In the genomic region with DNA sequence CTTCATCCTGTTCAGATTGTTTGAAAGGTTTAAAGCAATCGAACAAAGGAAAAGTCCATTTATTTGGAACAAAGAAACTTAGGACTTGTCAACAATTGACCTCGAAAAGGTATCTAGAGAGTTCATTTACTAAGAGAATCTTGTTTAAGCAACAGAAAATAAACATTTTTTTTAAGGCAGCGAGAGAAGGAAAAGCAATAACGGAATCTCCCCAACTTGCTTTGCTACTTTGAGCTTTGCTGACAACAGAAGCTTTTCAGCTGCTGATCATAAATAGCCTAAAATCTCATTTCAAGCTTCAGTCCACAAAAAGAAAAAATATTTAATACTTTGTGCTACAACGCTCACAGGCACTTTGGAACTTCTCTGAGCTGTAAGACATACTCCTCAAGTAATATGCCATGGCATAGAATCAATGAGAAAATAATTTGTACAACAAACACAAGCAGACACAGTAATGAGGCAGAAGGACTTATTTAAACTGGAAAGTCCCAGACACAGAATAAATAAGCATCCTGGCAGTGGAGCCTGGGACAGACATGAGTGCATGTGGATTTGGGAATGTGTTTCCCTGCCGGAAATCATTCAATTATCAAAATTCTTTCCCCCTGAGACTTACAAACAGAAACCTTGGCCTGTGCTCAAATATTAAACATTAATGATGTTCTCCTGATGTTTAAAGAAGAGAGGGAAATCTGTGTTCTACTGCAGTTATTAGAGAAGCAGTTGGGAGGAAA, we compare ENCODE assay signal across 17 cellular contexts.
DNase-seq lines count a peak whose midpoint lies in the region; TF ChIP-seq lines count a peak whose summit lies in the region.
"Had no signal": no experiment of that assay in that cellular context is flagged by ENCODE, and none has a peak within 500 bp of the region (broad histone marks: within the 10 kb centered on the region; RNA-seq: fewer than 3 reads in every experiment).

No MANE protein-coding gene starts in this region.

- peaks cover 0 to 9% of the 10 kb centered on the region in 2 donors for H3K4me1 ChIP-seq in muscle layer of duodenum (ENCODE audit: control insufficient read depth in 1 of 2, insufficient read depth in 2 of 2, low read length in 2 of 2)
- H3K4me1 ChIP-seq in vagina: peaks cover 7% of the 10 kb centered on the region

- peak; percentile 27 for DNase-seq in AG04450 (ENCODE audit: low read depth, low spot score)
- DNase-seq in NCI-H446 (lab: John Stamatoyannopoulos, UW): peak; percentile 71 to 91
- DNase-seq in fibroblast of peridontal ligament (ENCODE audit: extremely low read depth): peak; percentile 41
- DNase-seq in activated CD4-positive, CD25-positive, alpha-beta regulatory T cell (lab: John Stamatoyannopoulos, UW): no peak
- no peak for DNase-seq in vagina (ENCODE audit: extremely low spot score in 2 of 2)
- no peak for DNase-seq in NCI-H128 (lab: John Stamatoyannopoulos, UW; ENCODE audit: unreplicated experiment)
- DNase-seq in stimulated activated naive CD4-positive, alpha-beta T cell (lab: John Stamatoyannopoulos, UW): no peak
- DNase-seq: activated CD8-positive, alpha-beta memory T cell treated with anti-CD3 and anti-CD28 coated beads, Interleukin-2, amount 50 U/mL, for 48 hours; activated naive CD8-positive, alpha-beta T cell treated with anti-CD3 and anti-CD28 coated beads, Interleukin-2, amount 50 U/mL, for 24 hours; DND-41; NCI-H1417; NCI-H774; ovary; stimulated activated CD4-positive, alpha-beta T cell treated with anti-CD3 and anti-CD28 coated beads, Interleukin-2, amount 100 ng/mL, for 48 hours; stimulated activated naive B cell treated with anti-CD40 and anti-IgM and Interleukin-4, amounts not matched to agents 10 μg/mL and 1 μg/mL and 100 μg/mL, for 72 hours had no signal

- CTCF ChIA-PET in AG04450 (lab: Charles Lee): interaction anchor here (1.5 to 3.8 kb wide), 2 partner anchors 114 to 161 kb away, joined by 7 to 21 read pairs; no protein-coding TSS in a partner anchor

- H3K36me3 ChIP-seq in muscle layer of duodenum (ENCODE audit: control insufficient read depth in 1 of 2, insufficient read depth in 2 of 2, low read length in 2 of 2) (no peaks in the 10 kb centered on the region), vagina (no peaks in the 10 kb centered on the region)
- H3K36me3 ChIP-seq: HAP-1, ovary had no signal

- TF ChIP-seq POLR2A in vagina (IDR thresholded peaks at IDR 0.05): no peak

- intact Hi-C loops in vagina (cut with DNase I): loop anchor here (2.0 kb wide), 1 partner anchor 19 kb away; no protein-coding TSS in a partner anchor

- POLR2A ChIA-PET in AG04450 (lab: Yijun Ruan, JAX): interaction anchor here (0.6 kb wide), 1 partner anchor 38 kb away, joined by 3 read pairs; no protein-coding TSS in a partner anchor

- H3K4me3 ChIP-seq in AG04450 (ENCODE audit: low read depth, low read length): peak overlapping the region; percentile 3; the same call in 1 of the 2 replicates
- peak overlapping the region; percentile 4 to 21 for H3K4me3 ChIP-seq in muscle layer of duodenum (ENCODE audit: low read depth in 1 of 2, low read length in 2 of 2)
- H3K4me3 ChIP-seq in vagina: no peak overlapping the region
- H3K4me3 ChIP-seq: HAP-1, ovary had no signal

- no peak for TF ChIP-seq CTCF in AG04450 (IDR thresholded peaks at IDR 0.05; ENCODE audit: low read depth, low read length)
- no peak for TF ChIP-seq CTCF in vagina (IDR thresholded peaks at IDR 0.05)

- H3K27me3 ChIP-seq in AG04450 (ENCODE audit: control insufficient read depth, insufficient read depth, low read length): no peaks in the 10 kb centered on the region
- H3K27me3 ChIP-seq in muscle layer of duodenum (ENCODE audit: low read depth, low read length): no peaks in the 10 kb centered on the region
- H3K27me3 ChIP-seq in vagina: no peaks in the 10 kb centered on the region
- H3K27me3 ChIP-seq: ovary had no signal

- H3K9me3 ChIP-seq in AG04450 (ENCODE audit: control insufficient read depth, insufficient read depth, low read length): no peaks in the 10 kb centered on the region
- peaks cover 0 to 2% of the 10 kb centered on the region in 2 donors for H3K9me3 ChIP-seq in muscle layer of duodenum (ENCODE audit: control insufficient read depth in 1 of 2, low read length in 2 of 2)
- no peaks in the 10 kb centered on the region for H3K9me3 ChIP-seq in vagina
- H3K9me3 ChIP-seq: HAP-1, ovary had no signal

- peak overlapping the region; percentile 58 for H3K27ac ChIP-seq in AG04450 (ENCODE audit: low read depth, low read length)
- H3K27ac ChIP-seq in muscle layer of duodenum (ENCODE audit: low read length): peak overlapping the region; percentile 42
- no peak overlapping the region for H3K27ac ChIP-seq in vagina
- H3K27ac ChIP-seq: ovary had no signal

Comparison
In these comparisons a context has a peak if more than half of its experiments do, and no peak if none do; other contexts are left out.
1. DNase-seq: peak in AG04450 (single experiment), NCI-H446 (2 of 2) and fibroblast of peridontal ligament (single experiment); none in activated CD4-positive, CD25-positive, alpha-beta regulatory T cell (0 of 4), vagina (0 of 2), NCI-H128 (single experiment) and stimulated activated naive CD4-positive, alpha-beta T cell (0 of 6).
2. H3K4me3 ChIP-seq: peak in AG04450 (single experiment) and muscle layer of duodenum (2 of 2); none in vagina (0 of 2).